11 cellular contexts compared by ENCODE assay signal in genomic region chr3:115913069-115913686, GRCh38.
DNase-seq lines count a peak whose midpoint lies in the region; TF ChIP-seq lines count a peak whose summit lies in the region.
"Had no signal": no experiment of that assay in that cellular context is flagged by ENCODE, and none has a peak within 500 bp of the region (broad histone marks: within the 10 kb centered on the region; RNA-seq: fewer than 3 reads in every experiment).

No MANE protein-coding gene starts in this region.

- H3K27ac Mint-ChIP-seq in endodermal cell: no peak overlapping the region
- no peak overlapping the region for H3K27ac Mint-ChIP-seq in activated CD4-positive, alpha-beta memory T cell treated with anti-CD3 and anti-CD28 coated beads for 36 hours
- H3K27ac Mint-ChIP-seq in activated naive CD4-positive, alpha-beta T cell treated with anti-CD3 and anti-CD28 coated beads for 36 hours: no peak overlapping the region
- H3K27ac Mint-ChIP-seq: naive B cell had no signal

- no peaks in the 10 kb centered on the region for H3K9me3 Mint-ChIP-seq in endodermal cell
- no peaks in the 10 kb centered on the region for H3K9me3 Mint-ChIP-seq in activated CD4-positive, alpha-beta memory T cell treated with anti-CD3 and anti-CD28 coated beads for 36 hours
- H3K9me3 Mint-ChIP-seq in activated naive CD4-positive, alpha-beta T cell treated with anti-CD3 and anti-CD28 coated beads for 36 hours: no peaks in the 10 kb centered on the region

- no peaks in the 10 kb centered on the region for H3K79me2 ChIP-seq in smooth muscle cell (ENCODE audit: low read depth)

- H3K36me3 Mint-ChIP-seq in endodermal cell (ENCODE audit: low read depth): no peaks in the 10 kb centered on the region
- H3K36me3 Mint-ChIP-seq in activated CD4-positive, alpha-beta memory T cell treated with anti-CD3 and anti-CD28 coated beads for 36 hours: no peaks in the 10 kb centered on the region
- no peaks in the 10 kb centered on the region for H3K36me3 Mint-ChIP-seq in activated naive CD4-positive, alpha-beta T cell treated with anti-CD3 and anti-CD28 coated beads for 36 hours (ENCODE audit: low read depth)
- H3K36me3 Mint-ChIP-seq: naive B cell had no signal

- H3K9ac ChIP-seq in endodermal cell (ENCODE audit: extremely low read depth, low read length, poor library complexity, severe bottlenecking) (no peak overlapping the region), smooth muscle cell (ENCODE audit: low read depth) (no peak overlapping the region)

- no peak overlapping the region for H3K4me2 ChIP-seq in smooth muscle cell

- 85 to 100% methylated on average over 1 to 4 of the region's 4 CpGs for WGBS in endodermal cell (ENCODE audit: insufficient coverage in 1 of 2, insufficient read length in 1 of 2), 2 experiments
- WGBS in smooth muscle cell (ENCODE audit: low lambda C conversion rate): 82% methylated on average over 4 of the region's 4 CpGs

- no peak overlapping the region for H2AFZ ChIP-seq in smooth muscle cell (ENCODE audit: low read depth)

- H3K9me3 ChIP-seq in endodermal cell (ENCODE audit: control insufficient read depth, low read length) (no peaks in the 10 kb centered on the region), smooth muscle cell (replicated peaks; ENCODE audit: low read depth) (no peaks in the 10 kb centered on the region)

- CTCF ChIA-PET in activated CD4-positive, alpha-beta memory T cell treated with anti-CD3 and anti-CD28 coated beads for 36 hours (lab: Charles Lee): no interaction called here
- CTCF ChIA-PET in activated naive CD4-positive, alpha-beta T cell treated with anti-CD3 and anti-CD28 coated beads for 36 hours (lab: Charles Lee): no interaction called here

- H3K27me3 ChIP-seq in endodermal cell (ENCODE audit: control insufficient read depth, insufficient read depth, low read length, poor library complexity, severe bottlenecking): no peaks in the 10 kb centered on the region
- no peaks in the 10 kb centered on the region for H3K27me3 ChIP-seq in smooth muscle cell (ENCODE audit: low read depth)

- no peak overlapping the region for H3K27ac ChIP-seq in endodermal cell (ENCODE audit: low read depth, low read length)
- no peak overlapping the region for H3K27ac ChIP-seq in smooth muscle cell (ENCODE audit: low read depth)

- H3K27me3 Mint-ChIP-seq in endodermal cell (ENCODE audit: insufficient read depth): no peaks in the 10 kb centered on the region
- H3K27me3 Mint-ChIP-seq in activated CD4-positive, alpha-beta memory T cell treated with anti-CD3 and anti-CD28 coated beads for 36 hours: no peaks in the 10 kb centered on the region
- H3K27me3 Mint-ChIP-seq in activated naive CD4-positive, alpha-beta T cell treated with anti-CD3 and anti-CD28 coated beads for 36 hours (ENCODE audit: low read depth): peaks cover 6% of the 10 kb centered on the region

- H3K36me3 ChIP-seq in endodermal cell (ENCODE audit: control insufficient read depth, insufficient read depth, low read length) (no peaks in the 10 kb centered on the region), smooth muscle cell (ENCODE audit: low read depth) (no peaks in the 10 kb centered on the region)

- H4K20me1 ChIP-seq in smooth muscle cell (ENCODE audit: low read depth): no peaks in the 10 kb centered on the region

- H3K4me1 Mint-ChIP-seq in endodermal cell: peaks cover 34% of the 10 kb centered on the region
- no peaks in the 10 kb centered on the region for H3K4me1 Mint-ChIP-seq in activated CD4-positive, alpha-beta memory T cell treated with anti-CD3 and anti-CD28 coated beads for 36 hours (ENCODE audit: low read depth)
- H3K4me1 Mint-ChIP-seq in activated naive CD4-positive, alpha-beta T cell treated with anti-CD3 and anti-CD28 coated beads for 36 hours (ENCODE audit: low read depth): no peaks in the 10 kb centered on the region
- H3K4me1 Mint-ChIP-seq: naive B cell had no signal

- TF ChIP-seq CTCF in NB4 (IDR thresholded peaks at IDR 0.05; ENCODE audit: low read depth, low read length) (no peak), endodermal cell (conservative IDR thresholded peaks at IDR 0.05) (peak; percentile 76), smooth muscle cell (IDR thresholded peaks at IDR 0.05; ENCODE audit: borderline replicate concordance, insufficient read depth, poor library complexity, severe bottlenecking) (peak; percentile 46)

- intact Hi-C loops in activated CD4-positive, alpha-beta memory T cell treated with anti-CD3 and anti-CD28 coated beads for 36 hours (cut with micrococcal nuclease): no loop called here
- intact Hi-C loops in activated naive CD4-positive, alpha-beta T cell treated with anti-CD3 and anti-CD28 coated beads for 36 hours (cut with micrococcal nuclease): no loop called here

- H3F3A ChIP-seq in smooth muscle cell (ENCODE audit: low read depth): no peaks in the 10 kb centered on the region

- DNase-seq in SHP77 treated with DMSO at 0.1 percent for 48 hours (lab: John Stamatoyannopoulos, UW) (peak; percentile 4), SHP77 (lab: John Stamatoyannopoulos, UW) (no peak), NB4 (ENCODE audit: low read depth) (peak; percentile 1), endodermal cell (no peak), smooth muscle cell (lab: John Stamatoyannopoulos, UW; ENCODE audit: unreplicated experiment) (no peak), NOMO-1 treated with dmso at 0.1 percent for 144 hours (lab: John Stamatoyannopoulos, UW; ENCODE audit: unreplicated experiment) (no peak)
- no peak for DNase-seq in activated CD4-positive, alpha-beta memory T cell treated with anti-CD3 and anti-CD28 coated beads for 36 hours
- DNase-seq in activated naive CD4-positive, alpha-beta T cell treated with anti-CD3 and anti-CD28 coated beads for 36 hours: no peak
- DNase-seq: Calu3, foreskin melanocyte, naive B cell had no signal

- no peak overlapping the region for H3K4me3 Mint-ChIP-seq in endodermal cell
- H3K4me3 Mint-ChIP-seq in activated CD4-positive, alpha-beta memory T cell treated with anti-CD3 and anti-CD28 coated beads for 36 hours: no peak overlapping the region
- H3K4me3 Mint-ChIP-seq in activated naive CD4-positive, alpha-beta T cell treated with anti-CD3 and anti-CD28 coated beads for 36 hours: no peak overlapping the region
- H3K4me3 Mint-ChIP-seq: naive B cell had no signal

- H3K4me3 ChIP-seq in NB4 (ENCODE audit: low read depth, low read length) (no peak overlapping the region), endodermal cell (ENCODE audit: low read length) (no peak overlapping the region), smooth muscle cell (no peak overlapping the region)

- no peak for TF ChIP-seq POLR2A in NB4 (IDR thresholded peaks at IDR 0.05; ENCODE audit: extremely low read depth, insufficient read length)

- POLR2A ChIA-PET in activated CD4-positive, alpha-beta memory T cell treated with anti-CD3 and anti-CD28 coated beads for 36 hours (lab: Charles Lee): interaction anchor here (0.6 kb wide), 1 partner anchor 649 kb away, joined by 3 read pairs; no protein-coding TSS in a partner anchor

- peaks cover 8% of the 10 kb centered on the region for H3K4me1 ChIP-seq in endodermal cell (ENCODE audit: control insufficient read depth, insufficient read depth, low read length)
- no peaks in the 10 kb centered on the region for H3K4me1 ChIP-seq in smooth muscle cell (ENCODE audit: low read depth)

Comparison
In these comparisons a context has a peak if more than half of its experiments do, and no peak if none do; other contexts are left out.
1. DNase-seq: peak in SHP77 treated with DMSO at 0.1 percent for 48 hours (single experiment) and NB4 (single experiment); none in SHP77 (0 of 2), endodermal cell (single experiment), smooth muscle cell (single experiment), NOMO-1 treated with dmso at 0.1 percent for 144 hours (single experiment), activated CD4-positive, alpha-beta memory T cell treated with anti-CD3 and anti-CD28 coated beads for 36 hours (single experiment) and activated naive CD4-positive, alpha-beta T cell treated with anti-CD3 and anti-CD28 coated beads for 36 hours (single experiment).